In genomic region chr4:40309250-40309774, GRCh38 we compare ENCODE assay signal across 8 cellular contexts. TPM values are rescaled to one million over a fixed set of nuclear protein-coding genes. Genes with fewer than 3 reads are reported as not detected.
A peak's percentile ranks its signal among the peaks of the same experiment; 100 is the strongest.
DNase-seq lines count a peak whose midpoint lies in the region; ATAC-seq lines count a peak whose summit lies in the region.

No MANE protein-coding gene starts in this region.

- ATAC-seq in GM18517 (IDR thresholded peaks at IDR 0.05; ENCODE audit: unreplicated experiment) (peak; percentile 31), HG03439 (IDR thresholded peaks at IDR 0.05; ENCODE audit: unreplicated experiment) (peak; percentile 37)

- DNase-seq in activated CD4-positive, alpha-beta T cell treated with anti-CD3 and anti-CD28 coated beads for 1 hour, result peak; percentile 87
- DNase-seq in dermis blood vessel endothelial cell, result peak; percentile 94
- DNase-seq in medulla oblongata (ENCODE audit: extremely low spot score), result peak; percentile 93
- peak; percentile 75 to 78 for DNase-seq in stimulated activated CD8-positive, alpha-beta memory T cell treated with anti-CD3 and anti-CD28 coated beads, Interleukin-15, amount 100 ng/mL, for 48 hours (ENCODE audit: low read depth in 2 of 2)
- no peak for DNase-seq in NCI-H1092 treated with DMSO at 0.1 percent for 48 hours (lab: John Stamatoyannopoulos, UW)
- no peak for DNase-seq in NCI-H748 (lab: John Stamatoyannopoulos, UW; ENCODE audit: unreplicated experiment)

RNA-seq across cellular contexts. Expression of gene CHRNA9, which starts 25.8 kb away (rescaled TPM):
- total RNA-seq in dermis blood vessel endothelial cell, result not detected in 2 replicates

Comparison
In these comparisons a context has a peak if more than half of its experiments do, and no peak if none do; other contexts are left out.
1. DNase-seq: peak in activated CD4-positive, alpha-beta T cell treated with anti-CD3 and anti-CD28 coated beads for 1 hour (single experiment), dermis blood vessel endothelial cell (single experiment), medulla oblongata (single experiment) and stimulated activated CD8-positive, alpha-beta memory T cell treated with anti-CD3 and anti-CD28 coated beads, Interleukin-15, amount 100 ng/mL, for 48 hours (2 of 2); none in NCI-H1092 treated with DMSO at 0.1 percent for 48 hours (single experiment) and NCI-H748 (single experiment).